23 cellular contexts compared by ENCODE assay signal in genomic region chr1:145799806-145800205, GRCh38. TPM values are rescaled to one million over a fixed set of nuclear protein-coding genes. Genes with fewer than 3 reads are reported as not detected.
A peak's percentile ranks its signal among the peaks of the same experiment; 100 is the strongest.
DNase-seq lines count a peak whose midpoint lies in the region; ATAC-seq, FAIRE-seq and TF ChIP-seq lines count a peak whose summit lies in the region.
"Had no signal": no experiment of that assay in that cellular context is flagged by ENCODE, and none has a peak within 500 bp of the region (broad histone marks: within the 10 kb centered on the region; RNA-seq: fewer than 3 reads in every experiment).

No MANE protein-coding gene starts in this region.

- no peaks in the 10 kb centered on the region for H3K9me1 ChIP-seq in K562 (ENCODE audit: control insufficient read depth, insufficient read depth, low read length)

- BruUV-seq in K562 (replicated peaks; lab: Mats Ljungman, UMichigan): no TSS peak

- no peak overlapping the region for H3K4me3 ChIP-seq in HEK293 (ENCODE audit: low read depth, low read length)
- no peak overlapping the region for H3K4me3 ChIP-seq in astrocyte (ENCODE audit: insufficient read depth, low read depth, low read length)
- H3K4me3 ChIP-seq in K562: no peak overlapping the region
- H3K4me3 ChIP-seq: BLaER1 had no signal

- H3K9ac ChIP-seq in astrocyte (ENCODE audit: low read length) (no peak overlapping the region), K562 (ENCODE audit: insufficient read depth in 1 of 2, low read depth in 2 of 2, low read length in 2 of 2) (no peak overlapping the region)
- H3K9ac ChIP-seq: BLaER1 had no signal

- H3K36me3 ChIP-seq in HEK293 (ENCODE audit: control insufficient read depth in 2 of 2, insufficient read depth in 1 of 2, low read length in 2 of 2) (no peaks in the 10 kb centered on the region), astrocyte (ENCODE audit: insufficient read depth, low read length) (no peaks in the 10 kb centered on the region), K562 (ENCODE audit: control insufficient read depth, insufficient read depth, low read length) (peaks cover 3% of the 10 kb centered on the region; the same call in 1 of the 3 replicates)
- H3K36me3 ChIP-seq: BE2C had no signal

- H3K36me3 Mint-ChIP-seq in astrocyte (ENCODE audit: low read depth, unreplicated experiment): peaks cover 21% of the 10 kb centered on the region
- peaks cover 59% of the 10 kb centered on the region for H3K36me3 Mint-ChIP-seq in stimulated activated memory B cell treated with anti-CD40 and anti-IgM and Interleukin-4, amounts not matched to agents 10 μg/mL and 1 μg/mL and 100 μg/mL, for 72 hours

- no peak overlapping the region for H3K4me2 ChIP-seq in astrocyte (ENCODE audit: low read length)
- H3K4me2 ChIP-seq in K562 (ENCODE audit: insufficient read depth, low read length): no peak overlapping the region
- H3K4me2 ChIP-seq: BLaER1 had no signal

- 90% methylated on average over 2 of the region's 2 CpGs for WGBS in K562 (ENCODE audit: insufficient coverage, low coverage, missing lambda C conversion rate)

- no peak for ATAC-seq in K562
- ATAC-seq in HG02642 (IDR thresholded peaks at IDR 0.05; ENCODE audit: poor library complexity, unreplicated experiment): no peak
- ATAC-seq in stimulated activated memory B cell treated with anti-CD40 and anti-IgM and Interleukin-4, amounts not matched to agents 10 μg/mL and 1 μg/mL and 100 μg/mL, for 72 hours: no peak

- peak; percentile 25 for FAIRE-seq in D721Med (lab: Jason Lieb, UNC)
- no peak for FAIRE-seq in astrocyte (lab: Jason Lieb, UNC)
- no peak for FAIRE-seq in K562 (lab: Jason Lieb, UNC)
- FAIRE-seq: A204.1, G401.6, GM12891 had no signal

- H3K79me2 ChIP-seq in astrocyte (ENCODE audit: insufficient read depth, low read length): peaks cover 91% of the 10 kb centered on the region
- H3K79me2 ChIP-seq in K562 (ENCODE audit: control insufficient read depth, insufficient read depth, low read length): peaks cover 28% of the 10 kb centered on the region

- H3K4me1 ChIP-seq in HEK293 (ENCODE audit: control insufficient read depth, insufficient read depth, low read length) (peaks cover 12% of the 10 kb centered on the region), astrocyte (ENCODE audit: insufficient read depth, low read length) (peaks cover 8% of the 10 kb centered on the region), K562 (replicated peaks in 1 of 2; ENCODE audit: control insufficient read depth in 2 of 2, insufficient read depth in 2 of 2, low read length in 2 of 2) (no peaks in the 10 kb centered on the region; a peak in 1 of 5 replicates)
- H3K4me1 ChIP-seq: BE2C, BLaER1 had no signal

- POLR2A ChIA-PET in HEK293 (lab: Yijun Ruan, JAX) (no interaction called here), K562 (lab: Yijun Ruan, JAX) (no interaction called here)

- peaks cover 23% of the 10 kb centered on the region for H3K4me1 Mint-ChIP-seq in astrocyte (ENCODE audit: low read depth, unreplicated experiment)
- H3K4me1 Mint-ChIP-seq in stimulated activated memory B cell treated with anti-CD40 and anti-IgM and Interleukin-4, amounts not matched to agents 10 μg/mL and 1 μg/mL and 100 μg/mL, for 72 hours: peaks cover 31% of the 10 kb centered on the region

- no peaks in the 10 kb centered on the region for H3K27me3 Mint-ChIP-seq in astrocyte (ENCODE audit: low read depth, unreplicated experiment)
- H3K27me3 Mint-ChIP-seq in stimulated activated memory B cell treated with anti-CD40 and anti-IgM and Interleukin-4, amounts not matched to agents 10 μg/mL and 1 μg/mL and 100 μg/mL, for 72 hours: no peaks in the 10 kb centered on the region
- H3K27me3 Mint-ChIP-seq: CD4-positive, alpha-beta memory T cell; CD4-positive, CD25-positive, alpha-beta regulatory T cell had no signal

- no peak for TF ChIP-seq EP300 in K562 (IDR thresholded peaks at IDR 0.05; ENCODE audit: low read length)

- DNase-seq in D721Med (ENCODE audit: insufficient read length, low spot score): no peak
- DNase-seq in astrocyte (ENCODE audit: low read depth): peak; percentile 53
- DNase-seq in K562 (ENCODE audit: extremely low read depth in 1 of 4, low spot score in 3 of 4): no peak
- DNase-seq in NCI-H2029 (lab: John Stamatoyannopoulos, UW): no peak
- DNase-seq in activated CD4-positive, alpha-beta T cell treated with anti-CD3 and anti-CD28 coated beads for 1 hour: no peak
- DNase-seq: 8988T; ACHN; BE2C; C1 segment of cervical spinal cord; CD4-positive, alpha-beta memory T cell; CD4-positive, CD25-positive, alpha-beta regulatory T cell; CD8-positive, alpha-beta memory T cell; COR-L47; DMS79 treated with DMSO at 0.1 percent for 48 hours; GF-D8 had no signal

- H3K9me3 Mint-ChIP-seq in astrocyte (ENCODE audit: unreplicated experiment): peaks cover 12% of the 10 kb centered on the region
- H3K9me3 Mint-ChIP-seq in stimulated activated memory B cell treated with anti-CD40 and anti-IgM and Interleukin-4, amounts not matched to agents 10 μg/mL and 1 μg/mL and 100 μg/mL, for 72 hours: peaks cover 13% of the 10 kb centered on the region

- CTCF ChIA-PET in HEK293 (lab: Yijun Ruan, JAX): no interaction called here
- CTCF ChIA-PET in K562 (lab: Yijun Ruan, JAX; ENCODE audit: low intra/inter-chr PET ratio): no interaction called here

- in situ Hi-C loops in K562 (cut with MboI): loop anchor here (10.0 kb wide), 1 partner anchor 305 kb away; no protein-coding TSS in a partner anchor

- intact Hi-C loops in K562 (cut with micrococcal nuclease): no loop called here

- H3K9me3 ChIP-seq in HEK293 (ENCODE audit: control insufficient read depth, insufficient read depth, low read depth, low read length): no peaks in the 10 kb centered on the region
- H3K9me3 ChIP-seq in astrocyte (ENCODE audit: insufficient read depth, low read depth, low read length): no peaks in the 10 kb centered on the region
- H3K9me3 ChIP-seq in K562 (replicated peaks; ENCODE audit: control insufficient read depth, insufficient read depth, low read depth, low read length): peaks cover 15% of the 10 kb centered on the region
- H3K9me3 ChIP-seq: BE2C had no signal

- TF ChIP-seq POLR2A in K562 (conservative IDR thresholded peaks at IDR 0.05): no peak

- no peaks in the 10 kb centered on the region for H3K27me3 ChIP-seq in astrocyte (ENCODE audit: insufficient read depth, low read length)
- H3K27me3 ChIP-seq in K562 (ENCODE audit: control insufficient read depth in 2 of 2, insufficient read depth in 2 of 2, low read length in 2 of 2): no peaks in the 10 kb centered on the region
- H3K27me3 ChIP-seq: BE2C, BLaER1 had no signal

- TF ChIP-seq RAD21 in K562 (CRISPR knock-in tag; conservative IDR thresholded peaks at IDR 0.05 in 1 of 2, IDR thresholded peaks at IDR 0.05 in 1 of 2): no peak

- H4K20me1 ChIP-seq in astrocyte (ENCODE audit: insufficient read depth, low read length) (peaks cover 60% of the 10 kb centered on the region), K562 (replicated peaks; ENCODE audit: control insufficient read depth, insufficient read depth, low read length) (0 out of 2 replicates have a peak, but pooled peaks cover 3% of the 10 kb centered on the region)

- H3K27ac ChIP-seq in HEK293 (ENCODE audit: extremely low read depth, low read depth, low read length): no peak overlapping the region
- no peak overlapping the region for H3K27ac ChIP-seq in astrocyte (ENCODE audit: low read depth, low read length)
- no peak overlapping the region for H3K27ac ChIP-seq in K562 (ENCODE audit: extremely low read depth, low read depth, low read length)
- H3K27ac ChIP-seq: BLaER1 had no signal

- H3K27ac Mint-ChIP-seq in astrocyte (ENCODE audit: unreplicated experiment): no peak overlapping the region
- H3K27ac Mint-ChIP-seq in stimulated activated memory B cell treated with anti-CD40 and anti-IgM and Interleukin-4, amounts not matched to agents 10 μg/mL and 1 μg/mL and 100 μg/mL, for 72 hours: no peak overlapping the region
- H3K27ac Mint-ChIP-seq: CD4-positive, alpha-beta memory T cell; CD4-positive, CD25-positive, alpha-beta regulatory T cell had no signal

- no peak overlapping the region for H2AFZ ChIP-seq in astrocyte (ENCODE audit: low read depth, low read length)
- no peak overlapping the region for H2AFZ ChIP-seq in K562 (ENCODE audit: low read depth, low read length)

- no peak overlapping the region for H3K4me3 Mint-ChIP-seq in astrocyte (ENCODE audit: unreplicated experiment)
- H3K4me3 Mint-ChIP-seq in stimulated activated memory B cell treated with anti-CD40 and anti-IgM and Interleukin-4, amounts not matched to agents 10 μg/mL and 1 μg/mL and 100 μg/mL, for 72 hours: no peak overlapping the region
- H3K4me3 Mint-ChIP-seq: CD14-positive monocyte; CD4-positive, alpha-beta memory T cell; CD4-positive, CD25-positive, alpha-beta regulatory T cell had no signal

- TF ChIP-seq CTCF in D721Med (IDR thresholded peaks at IDR 0.05; ENCODE audit: insufficient read depth, missing control alignments) (no peak), HEK293 (tag by site-specific recombination; IDR thresholded peaks at IDR 0.05) (no peak), astrocyte (IDR thresholded peaks at IDR 0.05; ENCODE audit: insufficient read depth, low read depth, low read length) (no peak), K562 (IDR thresholded peaks at IDR 0.05 in 2 of 3, conservative IDR thresholded peaks at IDR 0.05 in 1 of 3; ENCODE audit: insufficient read depth in 2 of 3, low read depth in 1 of 3, low read length in 3 of 3) (no peak)

RNA-seq across cellular contexts. Expression of gene RNF115, which starts 24.1 kb away (rescaled TPM):
- total RNA-seq in astrocyte (15.2 and 15.3 TPM in 2 replicates), K562 (2014; rRNA removed) (8.4 and 8.8 TPM in 2 replicates), K562 (2014; rRNA removed; fragmentation: Illumina TruSeq; extraction: Trizol) (12.5 and 13.6 TPM in 2 replicates), K562 (2015; rRNA removed; fragmentation: Illumina TruSeq; extraction: Trizol) (11.5 and 12.3 TPM in 2 replicates), K562 (2021) (9.5 and 10.2 TPM in 2 replicates)
- 11.8 and 34.8 TPM in 2 replicates for total RNA-seq in K562 (2011; cell fraction: chromatin; rRNA removed; ENCODE audit: low replicate concordance)
- total RNA-seq in K562 (2011; cell fraction: nucleolus; rRNA removed): 5.8 and 7.8 TPM in 2 replicates
- 12.8 and 21.9 TPM in 2 replicates for total RNA-seq in K562 (2011; cell fraction: nucleoplasm; rRNA removed)
- polyA plus RNA-seq in K562 (2011; rRNA removed) (12.1 and 14.3 TPM in 2 replicates), K562 (2014; fragmentation: Illumina TruSeq; extraction: Trizol) (8.4 and 9.9 TPM in 2 replicates), K562 (2014; fragmentation: Nextera tagmentation; extraction: Ambion mirVana) (1 to 10 TPM; 1.9 to 2.0 TPM), K562 (2014; rRNA removed) (6.9 and 7.8 TPM in 2 replicates)
- polyA plus RNA-seq in K562 (2011; cell fraction: cytosol; rRNA removed): 3.6 and 6.3 TPM in 2 replicates
- polyA plus RNA-seq in K562 (2011; cell fraction: nucleus; rRNA removed): 7.5 and 9.1 TPM in 2 replicates
- polyA plus RNA-seq in K562 (2012): 6.5 and 10.6 TPM in 2 replicates
- polyA minus RNA-seq in K562 (2011; rRNA and poly(A)+ RNA removed): 13.8 and 15.8 TPM in 2 replicates
- 2.5 and 3.6 TPM in 2 replicates for polyA minus RNA-seq in K562 (2011; cell fraction: cytosol; rRNA and poly(A)+ RNA removed)
- polyA minus RNA-seq in K562 (2011; cell fraction: nucleus; rRNA and poly(A)+ RNA removed): 4.0 and 6.6 TPM in 2 replicates

RNA-seq across cellular contexts. Expression of gene POLR3C, which starts 24.2 kb away (rescaled TPM):
- 39.0 and 43.3 TPM in 2 replicates for total RNA-seq in astrocyte
- 37.8 and 57.1 TPM in 2 replicates for total RNA-seq in K562 (2011; cell fraction: chromatin; rRNA removed; ENCODE audit: low replicate concordance)
- total RNA-seq in K562 (2011; cell fraction: nucleolus; rRNA removed): 31.2 and 31.5 TPM in 2 replicates
- 25.9 and 26.0 TPM in 2 replicates for total RNA-seq in K562 (2011; cell fraction: nucleoplasm; rRNA removed)
- 42.0 and 44.8 TPM in 2 replicates for total RNA-seq in K562 (2014; rRNA removed)
- total RNA-seq in K562 (2014; rRNA removed; fragmentation: Illumina TruSeq; extraction: Trizol): 50.7 and 53.9 TPM in 2 replicates
- 54.6 and 56.8 TPM in 2 replicates for total RNA-seq in K562 (2015; rRNA removed; fragmentation: Illumina TruSeq; extraction: Trizol)
- total RNA-seq in K562 (2021): 45.2 and 46.0 TPM in 2 replicates
- 31.5 and 42.9 TPM in 2 replicates for polyA plus RNA-seq in K562 (2011; rRNA removed)
- 37.4 and 40.8 TPM in 2 replicates for polyA plus RNA-seq in K562 (2011; cell fraction: cytosol; rRNA removed)
- 36.4 and 38.6 TPM in 2 replicates for polyA plus RNA-seq in K562 (2011; cell fraction: nucleus; rRNA removed)
- 40.1 and 47.0 TPM in 2 replicates for polyA plus RNA-seq in K562 (2012)
- 58.1 and 64.1 TPM in 2 replicates for polyA plus RNA-seq in K562 (2014; fragmentation: Illumina TruSeq; extraction: Trizol)
- 10 to 100 TPM; 19.7 to 49.9 TPM for polyA plus RNA-seq in K562 (2014; fragmentation: Nextera tagmentation; extraction: Ambion mirVana)
- polyA plus RNA-seq in K562 (2014; rRNA removed): 36.9 and 43.5 TPM in 2 replicates
- 66.4 and 95.6 TPM in 2 replicates for polyA minus RNA-seq in K562 (2011; rRNA and poly(A)+ RNA removed)
- polyA minus RNA-seq in K562 (2011; cell fraction: cytosol; rRNA and poly(A)+ RNA removed): 19.7 and 30.7 TPM in 2 replicates
- polyA minus RNA-seq in K562 (2011; cell fraction: nucleus; rRNA and poly(A)+ RNA removed): 18.6 and 33.4 TPM in 2 replicates

RNA-seq across cellular contexts. Expression of gene NUDT17, which starts 45.6 kb away (rescaled TPM):
- total RNA-seq in astrocyte (2.6 and 3.3 TPM in 2 replicates), K562 (2014; rRNA removed) (6.8 and 9.9 TPM in 2 replicates), K562 (2014; rRNA removed; fragmentation: Illumina TruSeq; extraction: Trizol) (4.5 and 5.5 TPM in 2 replicates), K562 (2015; rRNA removed; fragmentation: Illumina TruSeq; extraction: Trizol) (4.2 and 5.2 TPM in 2 replicates), K562 (2021) (6.1 and 7.2 TPM in 2 replicates)
- total RNA-seq in K562 (2011; cell fraction: chromatin; rRNA removed; ENCODE audit: low replicate concordance): 6.2 and 12.7 TPM in 2 replicates
- total RNA-seq in K562 (2011; cell fraction: nucleolus; rRNA removed): 9.2 and 11.2 TPM in 2 replicates
- total RNA-seq in K562 (2011; cell fraction: nucleoplasm; rRNA removed): 8.9 and 9.3 TPM in 2 replicates
- polyA plus RNA-seq in K562 (2011; rRNA removed) (10.0 and 11.4 TPM in 2 replicates), K562 (2014; fragmentation: Illumina TruSeq; extraction: Trizol) (7.6 and 8.3 TPM in 2 replicates), K562 (2014; fragmentation: Nextera tagmentation; extraction: Ambion mirVana) (1 to 10 TPM; 2.1 to 3.1 TPM), K562 (2014; rRNA removed) (7.8 and 10.7 TPM in 2 replicates)
- 12.3 and 14.2 TPM in 2 replicates for polyA plus RNA-seq in K562 (2011; cell fraction: cytosol; rRNA removed)
- polyA plus RNA-seq in K562 (2011; cell fraction: nucleus; rRNA removed): 23.3 and 33.1 TPM in 2 replicates
- polyA plus RNA-seq in K562 (2012): 7.8 and 14.5 TPM in 2 replicates
- polyA minus RNA-seq in K562 (2011; rRNA and poly(A)+ RNA removed): 2.7 and 3.4 TPM in 2 replicates
- 2.9 and 5.9 TPM in 2 replicates for polyA minus RNA-seq in K562 (2011; cell fraction: cytosol; rRNA and poly(A)+ RNA removed)
- polyA minus RNA-seq in K562 (2011; cell fraction: nucleus; rRNA and poly(A)+ RNA removed): 2.7 and 3.3 TPM in 2 replicates

RNA-seq across cellular contexts. Expression of gene PIAS3, which starts 59.1 kb away (rescaled TPM):
- 42.6 and 49.9 TPM in 2 replicates for total RNA-seq in astrocyte
- 64.2 and 113 TPM in 2 replicates for total RNA-seq in K562 (2011; cell fraction: chromatin; rRNA removed; ENCODE audit: low replicate concordance)
- 40.4 and 44.0 TPM in 2 replicates for total RNA-seq in K562 (2011; cell fraction: nucleolus; rRNA removed)
- 64.8 and 79.1 TPM in 2 replicates for total RNA-seq in K562 (2011; cell fraction: nucleoplasm; rRNA removed)
- total RNA-seq in K562 (2014; rRNA removed): 7.9 and 10.4 TPM in 2 replicates
- 6.0 and 6.9 TPM in 2 replicates for total RNA-seq in K562 (2014; rRNA removed; fragmentation: Illumina TruSeq; extraction: Trizol)
- total RNA-seq in K562 (2015; rRNA removed; fragmentation: Illumina TruSeq; extraction: Trizol): 7.4 and 7.5 TPM in 2 replicates
- total RNA-seq in K562 (2021): 15.7 and 17.7 TPM in 2 replicates
- 8.5 and 16.5 TPM in 2 replicates for polyA plus RNA-seq in K562 (2011; rRNA removed)
- 14.3 and 15.1 TPM in 2 replicates for polyA plus RNA-seq in K562 (2011; cell fraction: cytosol; rRNA removed)
- polyA plus RNA-seq in K562 (2011; cell fraction: nucleus; rRNA removed): 72.5 and 78.3 TPM in 2 replicates
- 16.7 and 21.4 TPM in 2 replicates for polyA plus RNA-seq in K562 (2012)
- 22.6 and 25.6 TPM in 2 replicates for polyA plus RNA-seq in K562 (2014; fragmentation: Illumina TruSeq; extraction: Trizol)
- polyA plus RNA-seq in K562 (2014; fragmentation: Nextera tagmentation; extraction: Ambion mirVana): 1 to 10 TPM; 1.1 to 1.5 TPM
- 14.3 and 16.2 TPM in 2 replicates for polyA plus RNA-seq in K562 (2014; rRNA removed)
- polyA minus RNA-seq in K562 (2011; rRNA and poly(A)+ RNA removed): 6.3 and 7.1 TPM in 2 replicates
- 10.6 and 12.4 TPM in 2 replicates for polyA minus RNA-seq in K562 (2011; cell fraction: cytosol; rRNA and poly(A)+ RNA removed)
- polyA minus RNA-seq in K562 (2011; cell fraction: nucleus; rRNA and poly(A)+ RNA removed): 10.9 and 17.9 TPM in 2 replicates
